Comparison of ENCODE assay signal across 22 cellular contexts in the genomic region with DNA sequence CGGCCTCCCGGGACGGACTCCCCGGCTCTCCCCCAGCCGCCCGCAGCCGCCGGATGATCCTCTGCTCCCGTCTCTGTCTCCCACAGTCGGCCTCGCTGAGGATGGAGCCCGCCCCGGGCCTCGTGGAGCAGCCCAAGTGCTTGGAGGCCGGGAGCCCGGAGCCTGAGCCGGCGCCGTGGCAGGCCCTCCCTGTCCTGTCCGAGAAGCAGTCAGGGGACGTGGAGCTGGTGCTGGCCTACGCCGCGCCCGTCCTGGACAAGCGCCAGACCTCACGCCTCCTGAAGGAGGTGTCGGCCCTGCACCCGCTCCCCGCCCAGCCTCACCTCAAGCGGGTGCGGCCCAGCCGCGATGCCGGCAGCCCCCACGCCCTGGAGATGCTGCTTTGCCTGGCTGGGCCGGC. TPM values are rescaled to one million over a fixed set of nuclear protein-coding genes. Genes with fewer than 3 reads are reported as not detected.
A peak's percentile ranks its signal among the peaks of the same experiment; 100 is the strongest.
DNase-seq lines count a peak whose midpoint lies in the region; ATAC-seq and TF ChIP-seq lines count a peak whose summit lies in the region.
"Had no signal": no experiment of that assay in that cellular context is flagged by ENCODE, and none has a peak within 500 bp of the region (broad histone marks: within the 10 kb centered on the region; RNA-seq: fewer than 3 reads in every experiment).

No MANE protein-coding gene starts in this region.

- peak overlapping the region in 1 of 2 donors; percentile 51 for H3K9ac ChIP-seq in mucosa of rectum (ENCODE audit: low read depth in 1 of 2, low read length in 2 of 2)

- H3K9me3 ChIP-seq in mucosa of rectum (ENCODE audit: control insufficient read depth in 2 of 2, low read length in 2 of 2) (no peaks in the 10 kb centered on the region), testis (no peaks in the 10 kb centered on the region), BE2C (no peaks in the 10 kb centered on the region)

- WGBS in testis, 2 donors: 57 to 85% methylated on average over 7 to 31 of the region's 37 CpGs

- H3K27me3 ChIP-seq in mucosa of rectum (ENCODE audit: control insufficient read depth in 2 of 2, insufficient read depth in 2 of 2, low read length in 2 of 2) (no peaks in the 10 kb centered on the region), testis (no peaks in the 10 kb centered on the region), brain microvascular endothelial cell (replicated peaks) (no peaks in the 10 kb centered on the region), BE2C (no peaks in the 10 kb centered on the region)

- DNase-seq in left cardiac atrium (no peak), left ventricle myocardium superior (no peak), chondrocyte (ENCODE audit: low spot score) (peak; percentile 91), testis (no peak), NCI-H146 treated with DMSO at 0.1 percent for 48 hours (lab: John Stamatoyannopoulos, UW; ENCODE audit: unreplicated experiment) (no peak), brain microvascular endothelial cell (no peak), BE2C (no peak)
- DNase-seq: 8988T; Calu3; CD8-positive, alpha-beta memory T cell; EL; HFFc6; KG1; NCI-H1105; NCI-H1694 treated with DMSO at 0.1 percent for 48 hours; NCI-H446 treated with DMSO at 0.1 percent for 48 hours; NCI-H526 treated with DMSO at 0.1 percent for 48 hours; OCI-M1; SHP77 had no signal

- peaks cover 8 to 19% of the 10 kb centered on the region in 2 donors for H3K36me3 ChIP-seq in mucosa of rectum (ENCODE audit: control insufficient read depth in 2 of 2, insufficient read depth in 2 of 2, low read length in 2 of 2)
- no peaks in the 10 kb centered on the region for H3K36me3 ChIP-seq in testis (ENCODE audit: low read depth, missing control alignments)
- H3K36me3 ChIP-seq in brain microvascular endothelial cell (replicated peaks): peaks cover 22% of the 10 kb centered on the region
- H3K36me3 ChIP-seq in BE2C: peaks cover 30% of the 10 kb centered on the region

- no peak for TF ChIP-seq POLR2A in testis (IDR thresholded peaks at IDR 0.05)

- H3K4me1 Mint-ChIP-seq in chondrocyte (ENCODE audit: low read depth): peaks cover 18% of the 10 kb centered on the region

- TF ChIP-seq CTCF in chondrocyte (IDR thresholded peaks at IDR 0.05): no peak
- TF ChIP-seq CTCF in testis (IDR thresholded peaks at IDR 0.05): no peak
- TF ChIP-seq CTCF in brain microvascular endothelial cell (IDR thresholded peaks at IDR 0.05; ENCODE audit: low read depth, low read length, missing control alignments): no peak
- TF ChIP-seq CTCF in BE2C (IDR thresholded peaks at IDR 0.05; ENCODE audit: low read depth, low read length): no peak

- no peaks in the 10 kb centered on the region for H3K36me3 Mint-ChIP-seq in chondrocyte (ENCODE audit: low read depth)

- no peak overlapping the region for H3K27ac Mint-ChIP-seq in chondrocyte (ENCODE audit: unreplicated experiment)
- H3K27ac Mint-ChIP-seq: HFFc6 had no signal

- H3K4me3 Mint-ChIP-seq in chondrocyte (ENCODE audit: unreplicated experiment): no peak overlapping the region
- H3K4me3 Mint-ChIP-seq: HFFc6 had no signal

- H3K4me3 ChIP-seq in mucosa of rectum (ENCODE audit: low read length in 2 of 2) (no peak overlapping the region), testis (peak overlapping the region; percentile 21 to 31), brain microvascular endothelial cell (ENCODE audit: low read depth, low read length) (no peak overlapping the region), BE2C (ENCODE audit: low read depth, low read length) (no peak overlapping the region)

- H3K27ac ChIP-seq in mucosa of rectum (ENCODE audit: low read depth in 2 of 2, low read length in 2 of 2) (peak overlapping the region; percentile 43 to 65), testis (no peak overlapping the region), brain microvascular endothelial cell (no peak overlapping the region)
- H3K27ac ChIP-seq: C4-2B, HL-60 had no signal

- H3K27me3 Mint-ChIP-seq in chondrocyte (ENCODE audit: low read depth): no peaks in the 10 kb centered on the region
- H3K27me3 Mint-ChIP-seq: CD8-positive, alpha-beta memory T cell had no signal

- in situ Hi-C loops in brain microvascular endothelial cell (cut with HindIII; ENCODE audit: low pct_ligation_motif_present, low sequenced_read_pairs): no loop called here

- peaks cover 25 to 26% of the 10 kb centered on the region in 2 donors for H3K4me1 ChIP-seq in mucosa of rectum (ENCODE audit: control insufficient read depth in 2 of 2, insufficient read depth in 2 of 2, low read length in 2 of 2)
- peaks cover 11% of the 10 kb centered on the region for H3K4me1 ChIP-seq in testis
- H3K4me1 ChIP-seq in BE2C: peaks cover 9% of the 10 kb centered on the region

- H3K9me3 Mint-ChIP-seq in chondrocyte (ENCODE audit: low read depth): no peaks in the 10 kb centered on the region
- H3K9me3 Mint-ChIP-seq: CD8-positive, alpha-beta memory T cell; HFFc6 had no signal

- ATAC-seq in left cardiac atrium (peak; percentile 9 to 48), left ventricle myocardium superior (no peak)

- intact Hi-C loops in left cardiac atrium (cut with DNase I): no loop called here
- intact Hi-C loops in left ventricle myocardium superior (cut with micrococcal nuclease): no loop called here
- intact Hi-C loops in testis (cut with DNase I; ENCODE audit: low total_unique reads): no loop called here

RNA-seq across cellular contexts. Expression of gene ADAT3, which starts 6.8 kb away (rescaled TPM):
- total RNA-seq in left cardiac atrium: 1 to 10 TPM; 2.3 to 3.0 TPM
- total RNA-seq in left ventricle myocardium superior: 2.0 TPM
- 3.2 to 4.3 TPM (median 3.6 TPM) in 3 replicates for total RNA-seq in chondrocyte
- total RNA-seq in testis: 10 to 100 TPM; 10.6 to 16.7 TPM
- polyA plus RNA-seq in testis (ENCODE audit: insufficient read depth, low read depth, low replicate concordance): 1.1 TPM
- polyA plus RNA-seq in BE2C (2012; ENCODE audit: insufficient read depth, insufficient read length, low read depth): 51.0 TPM

RNA-seq across cellular contexts. Expression of gene SCAMP4, which starts 6.8 kb away (rescaled TPM):
- total RNA-seq in left cardiac atrium (10 to 100 TPM; 21.4 to 22.8 TPM), left ventricle myocardium superior (16.4 TPM), chondrocyte (51.6 to 57.5 TPM (median 57.4 TPM) in 3 replicates), testis (100 to 1,000 TPM in 1 of 2 donors, 10 to 100 TPM in 1; 80.1 to 108 TPM)
- polyA plus RNA-seq in testis (ENCODE audit: insufficient read depth, low read depth, low replicate concordance): 50.1 TPM
- 23.2 TPM for polyA plus RNA-seq in BE2C (2012; ENCODE audit: insufficient read depth, insufficient read length, low read depth)

RNA-seq across cellular contexts. Expression of gene ABHD17A, which starts 26.7 kb away (rescaled TPM):
- 10 to 100 TPM; 60.8 to 66.1 TPM for total RNA-seq in left cardiac atrium
- 64.4 TPM for total RNA-seq in left ventricle myocardium superior
- 54.6 to 60.2 TPM (median 54.6 TPM) in 3 replicates for total RNA-seq in chondrocyte
- total RNA-seq in testis: 100 to 1,000 TPM; 127 to 140 TPM
- polyA plus RNA-seq in testis (ENCODE audit: insufficient read depth, low read depth, low replicate concordance): 51.1 TPM
- 324 TPM for polyA plus RNA-seq in BE2C (2012; ENCODE audit: insufficient read depth, insufficient read length, low read depth)

RNA-seq across cellular contexts. Expression of gene CSNK1G2, which starts 29.0 kb away (rescaled TPM):
- total RNA-seq in left cardiac atrium: 10 to 100 TPM; 28.0 to 34.6 TPM
- total RNA-seq in left ventricle myocardium superior: 27.9 TPM
- total RNA-seq in chondrocyte: 57.4 to 74.9 TPM (median 58.9 TPM) in 3 replicates
- total RNA-seq in testis: 100 to 1,000 TPM; 159 to 287 TPM
- 178 TPM for polyA plus RNA-seq in testis (ENCODE audit: insufficient read depth, low read depth, low replicate concordance)
- 219 TPM for polyA plus RNA-seq in BE2C (2012; ENCODE audit: insufficient read depth, insufficient read length, low read depth)

RNA-seq across cellular contexts. Expression of gene KLF16, which starts 48.6 kb away (rescaled TPM):
- total RNA-seq in left cardiac atrium (10 to 100 TPM in 1 of 2 donors, 1 to 10 TPM in 1; 9.9 to 12.9 TPM), left ventricle myocardium superior (9.8 TPM), chondrocyte (25.0 to 38.9 TPM (median 38.9 TPM) in 3 replicates), testis (10 to 100 TPM; 14.7 to 26.5 TPM)
- polyA plus RNA-seq in testis (ENCODE audit: insufficient read depth, low read depth, low replicate concordance): 13.3 TPM
- polyA plus RNA-seq in BE2C (2012; ENCODE audit: insufficient read depth, insufficient read length, low read depth): 112 TPM

Comparison
In these comparisons a context has a peak if more than half of its experiments do, and no peak if none do; other contexts are left out.
1. H3K27ac ChIP-seq: peak in mucosa of rectum (2 of 2); none in testis (0 of 2) and brain microvascular endothelial cell (single experiment).
2. H3K4me3 ChIP-seq: peak in testis (2 of 2); none in mucosa of rectum (0 of 2), brain microvascular endothelial cell (single experiment) and BE2C (single experiment).